In genomic region chr1:154663656-154664055, GRCh38 we compare ENCODE assay signal across 25 cellular contexts. TPM values are rescaled to one million over a fixed set of nuclear protein-coding genes. Genes with fewer than 3 reads are reported as not detected.
DNase-seq lines count a peak whose midpoint lies in the region; ATAC-seq, FAIRE-seq and TF ChIP-seq lines count a peak whose summit lies in the region.
"Had no signal": no experiment of that assay in that cellular context is flagged by ENCODE, and none has a peak within 500 bp of the region (broad histone marks: within the 10 kb centered on the region; RNA-seq: fewer than 3 reads in every experiment).

No MANE protein-coding gene starts in this region.

- H3K4me1 Mint-ChIP-seq in brain: peaks cover 10% of the 10 kb centered on the region
- H3K4me1 Mint-ChIP-seq: activated naive CD4-positive, alpha-beta T cell treated with anti-CD3 and anti-CD28 coated beads, Interleukin-2, amount 50 U/mL, for 24 hours; nephron; stimulated activated memory B cell treated with anti-CD40 and anti-IgM and Interleukin-4, amounts not matched to agents 10 μg/mL and 1 μg/mL and 100 μg/mL, for 72 hours had no signal

- H3K9me3 ChIP-seq in mammary epithelial cell (replicated peaks; ENCODE audit: insufficient read depth, low read length): no peaks in the 10 kb centered on the region
- no peaks in the 10 kb centered on the region for H3K9me3 ChIP-seq in kidney (ENCODE audit: control insufficient read depth in 1 of 2, low read length in 2 of 2)
- H3K9me3 ChIP-seq: testis had no signal

- H3K9me3 Mint-ChIP-seq in brain: no peaks in the 10 kb centered on the region
- H3K9me3 Mint-ChIP-seq: activated naive CD4-positive, alpha-beta T cell treated with anti-CD3 and anti-CD28 coated beads, Interleukin-2, amount 50 U/mL, for 24 hours; CD8-positive, alpha-beta T cell; H9; nephron; stimulated activated memory B cell treated with anti-CD40 and anti-IgM and Interleukin-4, amounts not matched to agents 10 μg/mL and 1 μg/mL and 100 μg/mL, for 72 hours had no signal

- H3K79me2 ChIP-seq in mammary epithelial cell (ENCODE audit: insufficient read depth, low read length): no peaks in the 10 kb centered on the region

- no peaks in the 10 kb centered on the region for H3K36me3 ChIP-seq in mammary epithelial cell (ENCODE audit: insufficient read depth, low read length)
- H3K36me3 ChIP-seq in kidney (ENCODE audit: control insufficient read depth in 1 of 2, insufficient read depth in 2 of 2, low read length in 2 of 2): no peaks in the 10 kb centered on the region

- no TSS peak for BruUV-seq in mammary epithelial cell (replicated peaks; lab: Mats Ljungman, UMichigan)

- H3K4me2 ChIP-seq in mammary epithelial cell (ENCODE audit: insufficient read depth, low read depth, low read length): no peak overlapping the region

- 0% methylated on average over 1 of the region's 1 CpG for WGBS in mammary epithelial cell (ENCODE audit: low coverage, missing lambda C conversion rate)

- FAIRE-seq in kidney (lab: Jason Lieb, UNC): no peak
- FAIRE-seq: astrocyte had no signal

- dilution Hi-C loops in mammary epithelial cell (cut with HindIII; ENCODE audit: low sequenced_read_pairs): no loop called here

- peak overlapping the region in 3 of 5 experiments; percentile 5 to 30 (median 18) for H3K27ac Mint-ChIP-seq in brain
- H3K27ac Mint-ChIP-seq: activated naive CD4-positive, alpha-beta T cell treated with anti-CD3 and anti-CD28 coated beads, Interleukin-2, amount 50 U/mL, for 24 hours; CD8-positive, alpha-beta T cell; H9; nephron; stimulated activated memory B cell treated with anti-CD40 and anti-IgM and Interleukin-4, amounts not matched to agents 10 μg/mL and 1 μg/mL and 100 μg/mL, for 72 hours had no signal

- DNase-seq in 8988T: peak; percentile 28
- DNase-seq in G401 (ENCODE audit: low spot score): peak; percentile 95
- peak; percentile 71 to 91 for DNase-seq in NCI-H446 (lab: John Stamatoyannopoulos, UW)
- no peak for DNase-seq in mammary epithelial cell
- DNase-seq in kidney: no peak
- DNase-seq in NCI-H2029 treated with DMSO at 0.1 percent for 48 hours (lab: John Stamatoyannopoulos, UW): no peak
- DNase-seq: activated CD4-positive, alpha-beta T cell treated with anti-CD3 and anti-CD28 coated beads for 48 hours; CD8-positive, alpha-beta T cell; DMS79 treated with DMSO at 0.1 percent for 48 hours; glutamatergic neuron; H9; left colon; NCI-H1417; NCI-H2171 treated with DMSO at 0.1 percent for 48 hours; NCI-H82; posterior cingulate gyrus; T1000; testis had no signal

- H3K36me3 Mint-ChIP-seq in brain: no peaks in the 10 kb centered on the region
- H3K36me3 Mint-ChIP-seq: activated naive CD4-positive, alpha-beta T cell treated with anti-CD3 and anti-CD28 coated beads, Interleukin-2, amount 50 U/mL, for 24 hours; CD8-positive, alpha-beta T cell; stimulated activated memory B cell treated with anti-CD40 and anti-IgM and Interleukin-4, amounts not matched to agents 10 μg/mL and 1 μg/mL and 100 μg/mL, for 72 hours had no signal

- no peak overlapping the region for H3K9ac ChIP-seq in mammary epithelial cell (ENCODE audit: insufficient read depth, low read length)
- no peak overlapping the region for H3K9ac ChIP-seq in kidney (ENCODE audit: low read length in 2 of 2)

- in situ Hi-C loops in G401 (cut with HindIII; ENCODE audit: low sequenced_read_pairs) (no loop called here), mammary epithelial cell (cut with MboI; ENCODE audit: low sequenced_read_pairs in 2 of 2) (loop anchor here (10.0 kb wide), 2 partner anchors 71 to 221 kb away; no protein-coding TSS in a partner anchor)

- no peak overlapping the region for H3K27ac ChIP-seq in mammary epithelial cell (ENCODE audit: insufficient read depth, low read depth, low read length)
- no peak overlapping the region for H3K27ac ChIP-seq in kidney (ENCODE audit: low read depth in 2 of 2, low read length in 2 of 2)
- H3K27ac ChIP-seq: coronary artery, testis had no signal

- CTCF ChIA-PET in mammary epithelial cell (lab: Charles Lee; ENCODE audit: low non-redundant PET): no interaction called here

- no peak overlapping the region for H3K4me3 ChIP-seq in mammary epithelial cell (replicated peaks in 1 of 3; ENCODE audit: insufficient read depth in 1 of 3, low read depth in 2 of 3, low read length in 3 of 3)
- H3K4me3 ChIP-seq in kidney (ENCODE audit: low read length in 2 of 2): no peak overlapping the region
- H3K4me3 ChIP-seq: coronary artery, testis had no signal

- intact Hi-C loops in mammary epithelial cell (cut with micrococcal nuclease) (loop anchor here (1.0 kb wide), 1 partner anchor 102 kb away; no protein-coding TSS in a partner anchor), kidney (cut with DNase I) (no loop called here)

- TF ChIP-seq CTCF in brain (conservative IDR thresholded peaks at IDR 0.05) (no peak), mammary epithelial cell (conservative IDR thresholded peaks at IDR 0.05 in 1 of 2, IDR thresholded peaks at IDR 0.05 in 1 of 2; ENCODE audit: extremely low read depth in 1 of 2, insufficient read depth in 1 of 2, low read depth in 1 of 2, low read length in 2 of 2) (no peak), kidney (IDR thresholded peaks at IDR 0.05; ENCODE audit: borderline replicate concordance, extremely low read depth, insufficient read depth) (no peak)

- no peak overlapping the region for H2AFZ ChIP-seq in mammary epithelial cell (ENCODE audit: low read depth, low read length)

- peak overlapping the region in 1 of 5 experiments; percentile 10 for H3K4me3 Mint-ChIP-seq in brain
- H3K4me3 Mint-ChIP-seq: activated naive CD4-positive, alpha-beta T cell treated with anti-CD3 and anti-CD28 coated beads, Interleukin-2, amount 50 U/mL, for 24 hours; CD8-positive, alpha-beta T cell; H9; nephron; stimulated activated memory B cell treated with anti-CD40 and anti-IgM and Interleukin-4, amounts not matched to agents 10 μg/mL and 1 μg/mL and 100 μg/mL, for 72 hours had no signal

- H3K4me1 ChIP-seq in mammary epithelial cell (ENCODE audit: insufficient read depth, low read length) (no peaks in the 10 kb centered on the region), kidney (ENCODE audit: control insufficient read depth in 1 of 2, insufficient read depth in 1 of 2, low read depth in 1 of 2, low read length in 2 of 2) (no peaks in the 10 kb centered on the region)
- H3K4me1 ChIP-seq: testis had no signal

- no peak for ATAC-seq in HG03457 (IDR thresholded peaks at IDR 0.05; ENCODE audit: unreplicated experiment)
- ATAC-seq: CD8-positive, alpha-beta T cell; left colon; stimulated activated memory B cell treated with anti-CD40 and anti-IgM and Interleukin-4, amounts not matched to agents 10 μg/mL and 1 μg/mL and 100 μg/mL, for 72 hours had no signal

- H4K20me1 ChIP-seq in mammary epithelial cell (ENCODE audit: insufficient read depth, low read length): no peaks in the 10 kb centered on the region

- H3K27me3 Mint-ChIP-seq in brain: peaks cover 18% of the 10 kb centered on the region

- H3K27me3 ChIP-seq in mammary epithelial cell (ENCODE audit: insufficient read depth, low read length): peaks cover 3% of the 10 kb centered on the region
- H3K27me3 ChIP-seq: testis had no signal

RNA-seq across cellular contexts. Expression of gene ADAR, which starts 55.7 kb away (rescaled TPM):
- total RNA-seq in G401 (2014; rRNA removed; shearing (Covaris generic)): 67.4 and 94.1 TPM in 2 replicates
- polyA plus RNA-seq in brain (ENCODE audit: insufficient read depth, low read depth, low replicate concordance): 106 TPM
- 100 to 1,000 TPM in 1 of 2 donors, 10 to 100 TPM in 1; 89.7 to 125 TPM for total RNA-seq in mammary epithelial cell
- 83.3 TPM for polyA plus RNA-seq in mammary epithelial cell
- 167 TPM for polyA minus RNA-seq in mammary epithelial cell
- 154 TPM for total RNA-seq in kidney
- 40.3 TPM for polyA plus RNA-seq in kidney (ENCODE audit: insufficient read depth, low read depth, low replicate concordance)

Comparison
In these comparisons a context has a peak if more than half of its experiments do, and no peak if none do; other contexts are left out.
1. DNase-seq: peak in 8988T (single experiment), G401 (single experiment) and NCI-H446 (2 of 2); none in mammary epithelial cell (single experiment), kidney (single experiment) and NCI-H2029 treated with DMSO at 0.1 percent for 48 hours (single experiment).